ENCODE assay signal across 28 cellular contexts in the genomic region with DNA sequence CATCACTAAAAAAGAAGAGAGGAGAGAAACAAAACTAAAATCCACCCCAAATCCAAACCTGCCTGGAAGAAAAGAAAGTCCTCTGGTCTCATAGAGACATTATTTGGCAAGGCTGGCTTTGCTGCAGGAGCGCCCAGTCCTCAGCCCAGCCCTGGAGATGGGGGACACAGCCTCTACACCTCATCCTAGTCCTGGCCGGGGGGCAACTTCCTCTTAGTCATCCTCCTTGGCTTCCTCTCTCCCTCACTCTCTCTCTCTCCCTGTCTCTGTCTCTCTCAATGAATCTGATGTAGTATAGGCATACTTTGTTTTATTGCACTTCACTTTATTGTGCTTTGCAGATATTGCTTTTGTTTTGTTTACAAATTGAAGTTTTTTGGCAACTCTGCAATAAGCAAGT. TPM values are rescaled to one million over a fixed set of nuclear protein-coding genes. Genes with fewer than 3 reads are reported as not detected.
"Had no signal": no experiment of that assay in that cellular context is flagged by ENCODE, and none has a peak within 500 bp of the region (broad histone marks: within the 10 kb centered on the region; RNA-seq: fewer than 3 reads in every experiment).

No MANE protein-coding gene starts in this region.

- H3K4me3 ChIP-seq: ascending aorta, SK-N-MC had no signal

- ATAC-seq: activated naive CD4-positive, alpha-beta T cell treated with anti-CD3 and anti-CD28 coated beads, Interleukin-2, amount 50 U/mL, for 72 hours; activated naive CD8-positive, alpha-beta T cell treated with anti-CD3 and anti-CD28 coated beads, Interleukin-2, amount 50 U/mL, for 24 hours; activated T-cell treated with anti-CD3 and anti-CD28 coated beads, Interleukin-2, amount 50 U/mL, for 4 hours; Panc1; Right ventricle myocardium inferior had no signal

- H3K27ac ChIP-seq: ascending aorta, SK-N-MC had no signal

- H3K36me3 ChIP-seq: ascending aorta had no signal

- H3K4me1 ChIP-seq: ascending aorta had no signal

- DNase-seq: activated B cell treated with CpG ODN at 0.5 μM for 24 hours; activated CD4-positive, alpha-beta memory T cell treated with anti-CD3 and anti-CD28 coated beads for 36 hours; activated CD4-positive, alpha-beta T cell treated with anti-CD3 and anti-CD28 coated beads for 1 hour; activated CD4-positive, alpha-beta T cell treated with anti-CD3 and anti-CD28 coated beads, Interleukin-2, amount 10 ng/mL, durations not matched to agents 24 days and 14 days; activated CD8-positive, alpha-beta memory T cell treated with anti-CD3 and anti-CD28 coated beads for 24 hours; activated effector memory CD4-positive, alpha-beta T cell treated with anti-CD3 and anti-CD28 coated beads, Interleukin-2, amount 50 U/mL, for 16 hours; activated naive CD4-positive, alpha-beta T cell treated with Interleukin-2 at 50 U/mL for 16 hours; activated naive CD8-positive, alpha-beta T cell treated with anti-CD3 and anti-CD28 coated beads, Interleukin-2, amount 50 U/mL, for 24 hours; activated T-cell treated with anti-CD3 and anti-CD28 coated beads, Interleukin-2, amount 50 U/mL, for 4 hours; amniotic stem cell; cerebellar nuclear complex; NCI-H1048; NCI-H1694; NCI-H2029; NCI-H2107; NCI-H2171 treated with DMSO at 0.1 percent for 48 hours; NCI-H345; NCI-H510A; NCI-H526 treated with DMSO at 0.1 percent for 48 hours; NCI-H82; RPMI8226 had no signal

- H3K27me3 ChIP-seq: ascending aorta had no signal

- H3K9me3 ChIP-seq: ascending aorta had no signal

RNA-seq across cellular contexts. Expression of gene MAGEB10, which starts 55.8 kb away (rescaled TPM):
- total RNA-seq: activated B cell treated with CpG ODN at 0.5 μM for 24 hours; activated CD4-positive, alpha-beta memory T cell treated with anti-CD3 and anti-CD28 coated beads for 36 hours; activated CD4-positive, alpha-beta T cell treated with anti-CD3 and anti-CD28 coated beads, Interleukin-2, amount 10 ng/mL, durations not matched to agents 24 days and 14 days; activated naive CD4-positive, alpha-beta T cell treated with anti-CD3 and anti-CD28 coated beads, Interleukin-2, amount 50 U/mL, for 72 hours; activated T-cell treated with anti-CD3 and anti-CD28 coated beads, Interleukin-2, amount 50 U/mL, for 4 hours; ascending aorta; cardiac septum; OCI-LY7; Right ventricle myocardium inferior had no signal
